ENCODE assay signal across 9 cellular contexts in genomic region chr3:141294848-141295247, GRCh38.
A peak's percentile ranks its signal among the peaks of the same experiment; 100 is the strongest.
DNase-seq lines count a peak whose midpoint lies in the region; ATAC-seq and TF ChIP-seq lines count a peak whose summit lies in the region.
"Had no signal": no experiment of that assay in that cellular context is flagged by ENCODE, and none has a peak within 500 bp of the region (broad histone marks: within the 10 kb centered on the region; RNA-seq: fewer than 3 reads in every experiment).

No MANE protein-coding gene starts in this region.

- peaks cover 8% of the 10 kb centered on the region; the same call in 1 of the 2 replicates for H3K4me1 ChIP-seq in Karpas-422 (ENCODE audit: low read length)
- no peaks in the 10 kb centered on the region for H3K4me1 ChIP-seq in breast epithelium

- H3K36me3 Mint-ChIP-seq in mesothelial cell of epicardium (peaks cover 27% of the 10 kb centered on the region), glutamatergic neuron (ENCODE audit: unreplicated experiment) (peaks cover 4% of the 10 kb centered on the region)

- H4K20me1 ChIP-seq in Karpas-422 (ENCODE audit: insufficient read depth, low read depth, low read length), result no peaks in the 10 kb centered on the region

- no peak overlapping the region for H3K9ac ChIP-seq in Karpas-422 (ENCODE audit: low read length)

- intact Hi-C loops in breast epithelium (cut with DNase I; ENCODE audit: low total_unique reads), result no loop called here

- H3K27ac Mint-ChIP-seq in mesothelial cell of epicardium, result peak overlapping the region; percentile 37
- H3K27ac Mint-ChIP-seq in glutamatergic neuron (ENCODE audit: unreplicated experiment), result no peak overlapping the region

- TF ChIP-seq CTCF in breast epithelium (IDR thresholded peaks at IDR 0.05) (no peak), mesothelial cell of epicardium (IDR thresholded peaks at IDR 0.05; ENCODE audit: unreplicated experiment) (no peak), glutamatergic neuron (IDR thresholded peaks at IDR 0.05; ENCODE audit: partially characterized antibody, unreplicated experiment) (no peak), GM10248 (IDR thresholded peaks at IDR 0.05; ENCODE audit: control extremely low read depth, extremely low read depth, low read depth, missing control alignments) (no peak)

- H3K27ac ChIP-seq in Karpas-422 (ENCODE audit: low read length) (no peak overlapping the region), breast epithelium (peak overlapping the region in 1 of 2 donors; percentile 35)

- H3K4me2 ChIP-seq in Karpas-422 (ENCODE audit: low read depth, low read length, poor library complexity, severe bottlenecking), result peak overlapping the region; percentile 42

- no peaks in the 10 kb centered on the region for H3K9me2 ChIP-seq in Karpas-422 (replicated peaks; ENCODE audit: insufficient read depth, low read length)

- POLR2A ChIA-PET in GM10248 (lab: Yijun Ruan, JAX), result no interaction called here

- H3K4me3 ChIP-seq in Karpas-422 (ENCODE audit: low read length) (no peak overlapping the region), breast epithelium (peak overlapping the region; percentile 29 to 49 (median 39))

- H3K9me3 ChIP-seq in Karpas-422 (ENCODE audit: low read length), result no peaks in the 10 kb centered on the region
- H3K9me3 ChIP-seq in breast epithelium, result no peaks in the 10 kb centered on the region

- DNase-seq in A172 (ENCODE audit: low spot score) (peak; percentile 65), Karpas-422 (no peak), breast epithelium (ENCODE audit: low spot score in 2 of 2) (no peak), mesothelial cell of epicardium (ENCODE audit: low spot score in 2 of 2, unreplicated experiment in 2 of 2) (no peak), NCI-H2171 treated with DMSO at 0.1 percent for 48 hours (lab: John Stamatoyannopoulos, UW) (no peak), glutamatergic neuron (no peak), GM10248 (ENCODE audit: extremely low spot score) (no peak)

- H3K9me3 Mint-ChIP-seq in mesothelial cell of epicardium (peaks cover 14% of the 10 kb centered on the region), glutamatergic neuron (ENCODE audit: unreplicated experiment) (no peaks in the 10 kb centered on the region)

- no peaks in the 10 kb centered on the region for H3K79me2 ChIP-seq in Karpas-422 (ENCODE audit: low read length)

- H3K27me3 Mint-ChIP-seq in mesothelial cell of epicardium (ENCODE audit: low read depth) (no peaks in the 10 kb centered on the region), glutamatergic neuron (ENCODE audit: unreplicated experiment) (peaks cover 2% of the 10 kb centered on the region)

- H3K27me3 ChIP-seq in Karpas-422 (ENCODE audit: low read length) (no peaks in the 10 kb centered on the region), breast epithelium (no peaks in the 10 kb centered on the region)

- H2AFZ ChIP-seq in Karpas-422 (ENCODE audit: low read length), result 0 out of 2 replicates have a peak overlapping the region, but pooled peaks have one; percentile 42

- H3K4me1 Mint-ChIP-seq in mesothelial cell of epicardium, result peaks cover 24% of the 10 kb centered on the region
- H3K4me1 Mint-ChIP-seq in glutamatergic neuron (ENCODE audit: low read depth, unreplicated experiment), result peaks cover 22% of the 10 kb centered on the region

- no peak for ATAC-seq in GM21367 (IDR thresholded peaks at IDR 0.05; ENCODE audit: unreplicated experiment)

- TF ChIP-seq POLR2A in breast epithelium (IDR thresholded peaks at IDR 0.05), result no peak

- CTCF ChIA-PET in GM10248 (lab: Yijun Ruan, JAX), result interaction anchor here (0.8 to 3.7 kb wide), 9 partner anchors 9 to 267 kb away, joined by 3 to 18 read pairs (median 3); partner anchors contain the start of gene PXYLP1

- no peak overlapping the region for H3K4me3 Mint-ChIP-seq in mesothelial cell of epicardium
- no peak overlapping the region for H3K4me3 Mint-ChIP-seq in glutamatergic neuron (ENCODE audit: unreplicated experiment)
- H3K4me3 Mint-ChIP-seq: neural crest cell had no signal

- H3K36me3 ChIP-seq in Karpas-422 (ENCODE audit: insufficient read depth, low read length), result no peaks in the 10 kb centered on the region
- no peaks in the 10 kb centered on the region for H3K36me3 ChIP-seq in breast epithelium
